8 cellular contexts compared by ENCODE assay signal in the genomic region with DNA sequence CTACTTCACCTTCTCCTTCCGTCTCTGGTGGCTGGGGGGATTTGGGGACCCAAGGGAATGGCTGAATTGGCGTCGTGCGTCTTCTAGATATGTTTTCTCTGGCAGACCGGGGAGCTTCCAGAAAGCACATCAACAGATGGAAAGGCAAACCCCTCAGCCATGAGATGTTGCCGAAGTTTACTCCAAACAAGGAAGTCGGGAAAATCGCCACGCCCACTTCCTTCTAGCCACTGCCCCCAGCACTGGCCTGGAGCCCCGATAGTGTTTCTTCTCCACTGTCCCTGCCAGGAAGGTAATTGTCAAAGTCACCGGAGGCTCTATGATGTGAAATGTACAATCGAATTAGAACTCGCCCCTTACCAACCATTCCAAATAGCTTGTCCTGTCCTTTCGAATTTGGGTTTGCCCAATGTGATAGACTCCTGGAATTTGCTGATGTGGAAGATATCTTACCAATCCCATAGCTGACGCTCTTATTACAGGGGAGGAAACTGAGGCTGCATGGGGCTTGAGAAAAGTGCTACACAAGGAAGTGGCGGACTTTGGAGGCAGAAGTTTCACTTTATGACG.
A peak's percentile ranks its signal among the peaks of the same experiment; 100 is the strongest.
DNase-seq lines count a peak whose midpoint lies in the region; ATAC-seq and TF ChIP-seq lines count a peak whose summit lies in the region.

No MANE protein-coding gene starts in this region.

- peaks cover 35% of the 10 kb centered on the region for H3K27me3 ChIP-seq in H7 (ENCODE audit: control insufficient read depth, insufficient read depth, low read length)
- peaks cover 23 to 29% (median 27%) of the 10 kb centered on the region in 3 donors for H3K27me3 ChIP-seq in gastrocnemius medialis

- ATAC-seq in activated T-helper 17 cell treated with anti-CD3 and anti-CD28 coated beads, Interleukin-2, amount 50 U/mL, for 72 hours (replicated peaks) = no peak
- ATAC-seq in gastrocnemius medialis (no peak), GM19023 (IDR thresholded peaks at IDR 0.05; ENCODE audit: unreplicated experiment) (no peak)

- intact Hi-C loops in gastrocnemius medialis (cut with DNase I; ENCODE audit: low total_unique reads) = no loop called here
- intact Hi-C loops in posterior cingulate gyrus (cut with DNase I) = no loop called here

- H3K36me3 ChIP-seq in H7 (replicated peaks; ENCODE audit: control insufficient read depth, insufficient read depth, low read length) (no peaks in the 10 kb centered on the region), gastrocnemius medialis (no peaks in the 10 kb centered on the region)

- TF ChIP-seq CTCF in gastrocnemius medialis (IDR thresholded peaks at IDR 0.05 in 4 of 5, conservative IDR thresholded peaks at IDR 0.05 in 1 of 5) = no peak

- in situ Hi-C loops in gastrocnemius medialis (cut with MboI; ENCODE audit: low sequenced_read_pairs in 4 of 4) = no loop called here

- H3K9me3 Mint-ChIP-seq in activated T-helper 17 cell treated with anti-CD3 and anti-CD28 coated beads, Interleukin-2, amount 50 U/mL, for 72 hours = no peaks in the 10 kb centered on the region

- H3K27ac Mint-ChIP-seq in activated T-helper 17 cell treated with anti-CD3 and anti-CD28 coated beads, Interleukin-2, amount 50 U/mL, for 72 hours = no peak overlapping the region

- no peaks in the 10 kb centered on the region for H3K4me1 ChIP-seq in gastrocnemius medialis

- peak overlapping the region in 2 of 4 donors; percentile 38 to 52 for H3K27ac ChIP-seq in gastrocnemius medialis

- H3K36me3 Mint-ChIP-seq in activated T-helper 17 cell treated with anti-CD3 and anti-CD28 coated beads, Interleukin-2, amount 50 U/mL, for 72 hours (ENCODE audit: low read depth) = no peaks in the 10 kb centered on the region

- peaks cover 50% of the 10 kb centered on the region for H3K27me3 Mint-ChIP-seq in activated T-helper 17 cell treated with anti-CD3 and anti-CD28 coated beads, Interleukin-2, amount 50 U/mL, for 72 hours

- DNase-seq in H7 (peak; percentile 77), iPS DF 19.7 (ENCODE audit: low read depth, low spot score) (peak; percentile 20), gastrocnemius medialis (no peak), posterior cingulate gyrus (no peak)
- no peak for DNase-seq in stimulated activated CD4-positive, alpha-beta T cell treated with anti-CD3 and anti-CD28 coated beads, Interleukin-12 subunit alpha, Interleukin-12 subunit beta, amount 100 ng/mL, for 4 hours
- no peak for DNase-seq in activated CD4-positive, alpha-beta T cell treated with anti-CD3 and anti-CD28 coated beads for 48 hours

- H3K4me3 ChIP-seq in H7 (ENCODE audit: insufficient read depth, low read depth, low read length) = peak overlapping the region; percentile 55
- H3K4me3 ChIP-seq in gastrocnemius medialis = peak overlapping the region; percentile 43 to 47 (median 46)

- no peak for TF ChIP-seq POLR2A in gastrocnemius medialis (IDR thresholded peaks at IDR 0.05)

- peaks cover 5% of the 10 kb centered on the region for H3K4me1 Mint-ChIP-seq in activated T-helper 17 cell treated with anti-CD3 and anti-CD28 coated beads, Interleukin-2, amount 50 U/mL, for 72 hours

- no peaks in the 10 kb centered on the region for H3K9me3 ChIP-seq in gastrocnemius medialis

- H3K4me3 Mint-ChIP-seq in activated T-helper 17 cell treated with anti-CD3 and anti-CD28 coated beads, Interleukin-2, amount 50 U/mL, for 72 hours = peak overlapping the region; percentile 16

Comparison
In these comparisons a context has a peak if more than half of its experiments do, and no peak if none do; other contexts are left out.
1. DNase-seq: peak in H7 (single experiment) and iPS DF 19.7 (single experiment); none in gastrocnemius medialis (0 of 2), stimulated activated CD4-positive, alpha-beta T cell treated with anti-CD3 and anti-CD28 coated beads, Interleukin-12 subunit alpha, Interleukin-12 subunit beta, amount 100 ng/mL, for 4 hours (single experiment), activated CD4-positive, alpha-beta T cell treated with anti-CD3 and anti-CD28 coated beads for 48 hours (single experiment) and posterior cingulate gyrus (0 of 10).